Comparison of ENCODE assay signal across 9 cellular contexts in the genomic region with DNA sequence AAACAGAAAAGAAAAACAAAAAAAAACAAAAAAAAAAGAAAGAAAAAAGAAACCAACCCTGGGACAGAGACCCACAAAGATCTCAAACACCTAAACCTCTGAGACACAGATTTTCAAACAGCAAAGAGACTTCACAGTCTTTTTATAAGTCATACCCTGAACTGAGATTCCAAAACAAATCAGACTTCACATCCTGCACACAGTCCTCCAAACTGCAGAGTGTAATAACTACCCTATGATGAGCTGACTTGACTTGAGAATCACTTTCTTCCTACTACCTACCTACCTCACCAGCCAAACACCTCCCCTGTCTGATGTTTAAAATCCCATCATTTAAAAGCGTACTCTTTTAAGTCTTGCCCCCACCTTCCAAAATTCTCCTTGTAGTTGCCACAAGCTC. TPM values are rescaled to one million over a fixed set of nuclear protein-coding genes. Genes with fewer than 3 reads are reported as not detected.
A peak's percentile ranks its signal among the peaks of the same experiment; 100 is the strongest.
DNase-seq lines count a peak whose midpoint lies in the region; ATAC-seq and TF ChIP-seq lines count a peak whose summit lies in the region.
"Had no signal": no experiment of that assay in that cellular context is flagged by ENCODE, and none has a peak within 500 bp of the region (broad histone marks: within the 10 kb centered on the region; RNA-seq: fewer than 3 reads in every experiment).

No MANE protein-coding gene starts in this region.

- no TSS peak for BruUV-seq in mammary epithelial cell (replicated peaks; lab: Mats Ljungman, UMichigan)

- WGBS in mammary epithelial cell (ENCODE audit: low coverage, missing lambda C conversion rate): 56% methylated on average over 1 of the region's 1 CpG
- 96% methylated on average over 1 of the region's 1 CpG for WGBS in suprapubic skin

- H3K79me2 ChIP-seq in DND-41 (ENCODE audit: insufficient read depth, low read length) (peaks cover 12% of the 10 kb centered on the region), mammary epithelial cell (ENCODE audit: insufficient read depth, low read length) (no peaks in the 10 kb centered on the region), neural progenitor cell (ENCODE audit: low read depth) (no peaks in the 10 kb centered on the region)

- ATAC-seq in DND-41 (ENCODE audit: insufficient read depth, low read depth) (no peak), GM19328 (IDR thresholded peaks at IDR 0.05; ENCODE audit: unreplicated experiment) (no peak)

- peaks cover 28% of the 10 kb centered on the region for H3K4me1 ChIP-seq in DND-41 (ENCODE audit: insufficient read depth, low read length)
- H3K4me1 ChIP-seq in mammary epithelial cell (ENCODE audit: insufficient read depth, low read length): peaks cover 7% of the 10 kb centered on the region
- H3K4me1 ChIP-seq in neural progenitor cell: no peaks in the 10 kb centered on the region
- peaks cover 6% of the 10 kb centered on the region for H3K4me1 ChIP-seq in suprapubic skin

- intact Hi-C loops in mammary epithelial cell (cut with micrococcal nuclease): loop anchor here (2.0 kb wide), 1 partner anchor 40 kb away; a partner anchor contains a TSS

- H2AFZ ChIP-seq in DND-41 (ENCODE audit: low read depth, low read length) (peak overlapping the region; percentile 80), mammary epithelial cell (ENCODE audit: low read depth, low read length) (peak overlapping the region; percentile 69), neural progenitor cell (replicated peaks) (peak overlapping the region; percentile 69)

- peaks cover 17% of the 10 kb centered on the region for H3K4me1 Mint-ChIP-seq in neural progenitor cell

- H3K4me3 Mint-ChIP-seq in neural progenitor cell: peak overlapping the region; percentile 91

- H3K36me3 ChIP-seq in DND-41 (ENCODE audit: insufficient read depth, low read length) (no peaks in the 10 kb centered on the region), mammary epithelial cell (ENCODE audit: insufficient read depth, low read length) (no peaks in the 10 kb centered on the region), neural progenitor cell (no peaks in the 10 kb centered on the region), suprapubic skin (no peaks in the 10 kb centered on the region)

- no peak for TF ChIP-seq CTCF in DND-41 (IDR thresholded peaks at IDR 0.05; ENCODE audit: borderline replicate concordance, extremely low read depth, low read length, poor library complexity, severe bottlenecking)
- TF ChIP-seq CTCF in LNCaP clone FGC (IDR thresholded peaks at IDR 0.05; ENCODE audit: control insufficient read depth, extremely low read depth, insufficient read depth): no peak
- TF ChIP-seq CTCF in mammary epithelial cell (conservative IDR thresholded peaks at IDR 0.05 in 1 of 2, IDR thresholded peaks at IDR 0.05 in 1 of 2; ENCODE audit: extremely low read depth in 1 of 2, insufficient read depth in 1 of 2, low read depth in 1 of 2, low read length in 2 of 2): no peak
- no peak for TF ChIP-seq CTCF in neural progenitor cell (IDR thresholded peaks at IDR 0.05)
- TF ChIP-seq CTCF in suprapubic skin (IDR thresholded peaks at IDR 0.05): no peak

- CTCF ChIA-PET in mammary epithelial cell (lab: Charles Lee; ENCODE audit: low non-redundant PET): no interaction called here

- peaks cover 14% of the 10 kb centered on the region for H3K9me3 Mint-ChIP-seq in neural progenitor cell

- H3K9me3 ChIP-seq in DND-41 (ENCODE audit: insufficient read depth, low read length, severe bottlenecking) (no peaks in the 10 kb centered on the region), mammary epithelial cell (replicated peaks; ENCODE audit: insufficient read depth, low read length) (no peaks in the 10 kb centered on the region), neural progenitor cell (ENCODE audit: low read depth) (no peaks in the 10 kb centered on the region), suprapubic skin (no peaks in the 10 kb centered on the region)

- no peak for TF ChIP-seq EP300 in suprapubic skin (IDR thresholded peaks at IDR 0.05)

- H3K4me2 ChIP-seq in DND-41 (ENCODE audit: insufficient read depth, low read length): peak overlapping the region; percentile 92
- H3K4me2 ChIP-seq in mammary epithelial cell (ENCODE audit: insufficient read depth, low read depth, low read length): no peak overlapping the region
- H3K4me2 ChIP-seq in neural progenitor cell: peak overlapping the region; percentile 61

- in situ Hi-C loops in mammary epithelial cell (cut with MboI; ENCODE audit: low sequenced_read_pairs in 2 of 2): no loop called here

- H3K4me3 ChIP-seq in DND-41 (ENCODE audit: low read depth in 1 of 2, low read length in 2 of 2) (peak overlapping the region; percentile 53 to 63; a peak in 3 of 4 replicates), LNCaP clone FGC (ENCODE audit: low read depth, low read length) (peak overlapping the region; percentile 66), mammary epithelial cell (replicated peaks in 1 of 3; ENCODE audit: insufficient read depth in 1 of 3, low read depth in 2 of 3, low read length in 3 of 3) (no peak overlapping the region), neural progenitor cell (peak overlapping the region; percentile 60), suprapubic skin (no peak overlapping the region)

- no peaks in the 10 kb centered on the region for H4K20me1 ChIP-seq in DND-41 (ENCODE audit: insufficient read depth, low read length)
- no peaks in the 10 kb centered on the region for H4K20me1 ChIP-seq in mammary epithelial cell (ENCODE audit: insufficient read depth, low read length)
- H4K20me1 ChIP-seq in neural progenitor cell (ENCODE audit: low read depth): no peaks in the 10 kb centered on the region

- peaks cover 10% of the 10 kb centered on the region for H3F3A ChIP-seq in neural progenitor cell (ENCODE audit: low read depth)

- H3K27ac ChIP-seq in DND-41 (ENCODE audit: low read length) (peak overlapping the region; percentile 80), mammary epithelial cell (ENCODE audit: insufficient read depth, low read depth, low read length) (no peak overlapping the region), neural progenitor cell (no peak overlapping the region), suprapubic skin (no peak overlapping the region)

- no peaks in the 10 kb centered on the region for H3K27me3 ChIP-seq in DND-41 (ENCODE audit: insufficient read depth, low read length, poor library complexity)
- no peaks in the 10 kb centered on the region for H3K27me3 ChIP-seq in mammary epithelial cell (ENCODE audit: insufficient read depth, low read length)
- H3K27me3 ChIP-seq in neural progenitor cell: no peaks in the 10 kb centered on the region
- no peaks in the 10 kb centered on the region for H3K27me3 ChIP-seq in suprapubic skin

- peak overlapping the region; percentile 74 for H3K9ac ChIP-seq in DND-41 (ENCODE audit: low read depth, low read length)
- H3K9ac ChIP-seq in mammary epithelial cell (ENCODE audit: insufficient read depth, low read length): no peak overlapping the region
- H3K9ac ChIP-seq in neural progenitor cell: no peak overlapping the region

- dilution Hi-C loops in mammary epithelial cell (cut with HindIII; ENCODE audit: low sequenced_read_pairs): loop anchor here (5.0 to 10.0 kb wide), 2 partner anchors 34 to 168 kb away; no protein-coding TSS in a partner anchor

- H3K36me3 Mint-ChIP-seq in neural progenitor cell: no peaks in the 10 kb centered on the region

- DNase-seq in DND-41: no peak
- no peak for DNase-seq in LNCaP clone FGC (ENCODE audit: low read depth)
- DNase-seq in mammary epithelial cell: no peak
- DNase-seq in neural progenitor cell (ENCODE audit: low spot score): no peak
- no peak for DNase-seq in ureter (ENCODE audit: low spot score)
- DNase-seq in suprapubic skin (ENCODE audit: low spot score in 2 of 2): no peak
- DNase-seq in NCI-H1436 treated with DMSO at 0.1 percent for 48 hours (lab: John Stamatoyannopoulos, UW): no peak

- H3K27ac Mint-ChIP-seq in neural progenitor cell: peak overlapping the region; percentile 6

- no peak for TF ChIP-seq POLR2A in suprapubic skin (IDR thresholded peaks at IDR 0.05)

- no peaks in the 10 kb centered on the region for H3K27me3 Mint-ChIP-seq in neural progenitor cell (ENCODE audit: insufficient read depth, low read depth)

RNA-seq across cellular contexts. Expression of a gene that starts 25.2 kb away (rescaled TPM):
- total RNA-seq in mammary epithelial cell: not detected
- not detected for polyA plus RNA-seq in mammary epithelial cell
- polyA minus RNA-seq in mammary epithelial cell: not detected
- total RNA-seq in neural progenitor cell (ENCODE audit: low replicate concordance): not detected in 2 replicates
- not detected for total RNA-seq in ureter
- not detected for total RNA-seq in suprapubic skin
- total RNA-seq: SK-MEL-5 had no signal

RNA-seq across cellular contexts. Expression of a gene that starts 39.8 kb away (rescaled TPM):
- total RNA-seq in mammary epithelial cell (10 to 100 TPM in 1 of 2 donors, 1 to 10 TPM in 1; 2.8 to 11.4 TPM), neural progenitor cell (ENCODE audit: low replicate concordance) (9.4 and 13.9 TPM in 2 replicates), ureter (4.1 TPM), suprapubic skin (10 to 100 TPM in 1 of 4 donors, 1 to 10 TPM in 3; 5.9 to 15.1 (median 8.7) TPM)
- 19.1 TPM for polyA plus RNA-seq in mammary epithelial cell
- polyA minus RNA-seq in mammary epithelial cell: 26.4 TPM

RNA-seq across cellular contexts. Expression of a gene that starts 50.1 kb away (rescaled TPM):
- total RNA-seq in mammary epithelial cell (not detected), neural progenitor cell (ENCODE audit: low replicate concordance) (not detected in 2 replicates), ureter (not detected), suprapubic skin (not detected)
- polyA plus RNA-seq in mammary epithelial cell: not detected
- polyA minus RNA-seq in mammary epithelial cell: not detected
- total RNA-seq: SK-MEL-5 had no signal

RNA-seq across cellular contexts. Expression of a gene that starts 52.7 kb away (rescaled TPM):
- under 1 TPM in 1 of 2 donors, not detected in 1; 0.16 TPM for total RNA-seq in mammary epithelial cell
- 0.03 TPM for polyA plus RNA-seq in mammary epithelial cell
- not detected for polyA minus RNA-seq in mammary epithelial cell
- total RNA-seq in neural progenitor cell (ENCODE audit: low replicate concordance): 0.37 TPM in 1 of 2 replicates, not detected in the other
- 4.8 TPM for total RNA-seq in ureter
- total RNA-seq in suprapubic skin: 1 to 10 TPM in 3 of 4 donors, under 1 TPM in 1; 0.68 to 5.2 (median 3.5) TPM

Comparison
In these comparisons a context has a peak if more than half of its experiments do, and no peak if none do; other contexts are left out.
1. H3K4me3 ChIP-seq: peak in DND-41 (2 of 2), LNCaP clone FGC (single experiment) and neural progenitor cell (single experiment); none in mammary epithelial cell (0 of 3) and suprapubic skin (single experiment).
2. Peak in every context shown above with its lines, with median percentiles within 50 percentile points of each other: H2AFZ ChIP-seq.